Comparison of ENCODE assay signal across 24 cellular contexts in genomic region chr4:26001816-26002215, GRCh38.
"Had no signal": no experiment of that assay in that cellular context is flagged by ENCODE, and none has a peak within 500 bp of the region (broad histone marks: within the 10 kb centered on the region; RNA-seq: fewer than 3 reads in every experiment).

No MANE protein-coding gene starts in this region.

- H3K4me1 Mint-ChIP-seq: endodermal cell; mesothelial cell of epicardium; naive B cell; naive thymus-derived CD8-positive, alpha-beta T cell had no signal

- H3K36me3 ChIP-seq: colonic mucosa, esophagus squamous epithelium, gastrocnemius medialis, heart right ventricle, left lung, lower lobe of right lung had no signal

- H3K9me3 Mint-ChIP-seq: effector memory CD8-positive, alpha-beta T cell; endodermal cell; mesothelial cell of epicardium; naive thymus-derived CD8-positive, alpha-beta T cell had no signal

- DNase-seq: colonic mucosa; effector CD8-positive, alpha-beta T cell; effector memory CD8-positive, alpha-beta T cell; erythroblast; esophagus squamous epithelium; foreskin fibroblast; foreskin melanocyte; gastrocnemius medialis; glutamatergic neuron; head of caudate nucleus; heart right ventricle; hippocampal formation; left cardiac atrium; left lung; left ventricle myocardium superior; lower lobe of right lung; mesenchymal stem cell; mucosa of descending colon; naive B cell; naive thymus-derived CD8-positive, alpha-beta T cell had no signal

- H3K27me3 ChIP-seq: colonic mucosa, gastrocnemius medialis, heart right ventricle, left lung had no signal

- H3K27ac Mint-ChIP-seq: effector memory CD8-positive, alpha-beta T cell; endodermal cell; mesothelial cell of epicardium; naive B cell; naive thymus-derived CD8-positive, alpha-beta T cell had no signal

- H3K27ac ChIP-seq: colonic mucosa, epithelial cell of prostate, esophagus squamous epithelium, gastrocnemius medialis, heart right ventricle, left lung, lower lobe of right lung had no signal

- H3K9me3 ChIP-seq: colonic mucosa, esophagus squamous epithelium, gastrocnemius medialis, left lung, lower lobe of right lung, mucosa of descending colon had no signal

- H3K36me3 Mint-ChIP-seq: mesothelial cell of epicardium; naive B cell; naive thymus-derived CD8-positive, alpha-beta T cell had no signal

- H3K4me3 ChIP-seq: colonic mucosa, esophagus squamous epithelium, gastrocnemius medialis, heart right ventricle, left lung, lower lobe of right lung, mucosa of descending colon had no signal

- H3K4me1 ChIP-seq: colonic mucosa, esophagus squamous epithelium, gastrocnemius medialis, left lung had no signal

- H3K4me3 Mint-ChIP-seq: effector memory CD8-positive, alpha-beta T cell; endodermal cell; mesothelial cell of epicardium; naive B cell; naive thymus-derived CD8-positive, alpha-beta T cell had no signal

- ATAC-seq: effector memory CD8-positive, alpha-beta T cell; esophagus mucosa; gastrocnemius medialis; heart right ventricle; left cardiac atrium; left lung; left ventricle myocardium superior; lower lobe of right lung; mucosa of descending colon; naive thymus-derived CD8-positive, alpha-beta T cell had no signal
